Comparison of ENCODE assay signal across 25 cellular contexts in genomic region chr1:233111731-233112130, GRCh38.
DNase-seq lines count a peak whose midpoint lies in the region; TF ChIP-seq lines count a peak whose summit lies in the region.
"Had no signal": no experiment of that assay in that cellular context is flagged by ENCODE, and none has a peak within 500 bp of the region (broad histone marks: within the 10 kb centered on the region; RNA-seq: fewer than 3 reads in every experiment).

No MANE protein-coding gene starts in this region.

- TF ChIP-seq CTCF in chondrocyte (IDR thresholded peaks at IDR 0.05) = no peak

- H3K36me3 ChIP-seq in ACC112 (ENCODE audit: insufficient read depth, low read length) (0 out of 2 replicates have a peak, but pooled peaks cover 4% of the 10 kb centered on the region), HUES6 (ENCODE audit: control insufficient read depth, insufficient read depth, low read length) (peaks cover 13% of the 10 kb centered on the region; the same call in 1 of the 2 replicates), mesendoderm (ENCODE audit: control insufficient read depth, insufficient read depth, low read length) (no peaks in the 10 kb centered on the region)
- H3K36me3 ChIP-seq: gastroesophageal sphincter, pancreas, upper lobe of left lung, WERI-Rb-1 had no signal

- H2BK5ac ChIP-seq in mesendoderm (ENCODE audit: low read length) = no peak overlapping the region

- H3K4ac ChIP-seq in mesendoderm (ENCODE audit: low read depth, low read length) = no peak overlapping the region

- peaks cover 52% of the 10 kb centered on the region for H3K4me1 Mint-ChIP-seq in chondrocyte (ENCODE audit: low read depth)
- H3K4me1 Mint-ChIP-seq: naive B cell had no signal

- H2AFZ ChIP-seq in ACC112 (ENCODE audit: low read length, unreplicated experiment) = no peak overlapping the region

- H3K79me1 ChIP-seq in mesendoderm (ENCODE audit: low read length) = no peaks in the 10 kb centered on the region

- no peak overlapping the region for H3K23ac ChIP-seq in mesendoderm (ENCODE audit: low read length)

- no peak for DNase-seq in chondrocyte (ENCODE audit: low spot score)
- no peak for DNase-seq in mesendoderm
- no peak for DNase-seq in DMS79 treated with DMSO at 0.1 percent for 48 hours (lab: John Stamatoyannopoulos, UW)
- no peak for DNase-seq in D341Med (ENCODE audit: low spot score)
- DNase-seq in cerebellar cortex (ENCODE audit: low spot score) = no peak
- DNase-seq in NCI-H2029 (lab: John Stamatoyannopoulos, UW) = no peak
- DNase-seq: activated CD4-positive, alpha-beta T cell treated with anti-CD3 and anti-CD28 coated beads, Interleukin-2, amount 50 U/mL, for 4 hours; activated CD8-positive, alpha-beta memory T cell treated with anti-CD3 and anti-CD28 coated beads, Interleukin-2, amount 50 U/mL, for 48 hours; activated naive CD8-positive, alpha-beta T cell treated with anti-CD3 and anti-CD28 coated beads, Interleukin-2, amount 10 ng/mL, durations not matched to agents 7 days and 5 days; DMS 273 treated with DMSO at 0.1 percent for 48 hours; effector memory CD4-positive, alpha-beta T cell; naive B cell; NCI-H1417; NCI-H2171; NCI-H524 treated with DMSO at 0.1 percent for 48 hours; pancreas; right cardiac atrium; stimulated activated CD4-positive, alpha-beta T cell treated with anti-CD3 and anti-CD28 coated beads, Interleukin-12 subunit alpha, Interleukin-12 subunit beta, amount 100 ng/mL, for 4 hours; stimulated activated naive CD8-positive, alpha-beta T cell treated with anti-CD3 and anti-CD28 coated beads, Interleukin-15, amount 100 ng/mL, for 72 hours; WERI-Rb-1 had no signal

- H3K27ac ChIP-seq in ACC112 (ENCODE audit: low read depth, low read length) (peak overlapping the region; percentile 98), HUES6 (ENCODE audit: low read depth, low read length) (peak overlapping the region; percentile 97), mesendoderm (ENCODE audit: low read depth, low read length) (peak overlapping the region; percentile 42)
- H3K27ac ChIP-seq: C4-2B, WERI-Rb-1 had no signal

- no peak overlapping the region for H4K5ac ChIP-seq in mesendoderm (ENCODE audit: low read length)

- no CpG with 5 or more reads among the region's 2 CpGs for WGBS in mesendoderm (ENCODE audit: extremely low coverage, insufficient coverage, low lambda C conversion rate)

- H2BK15ac ChIP-seq in mesendoderm (replicated peaks; ENCODE audit: low read depth) = no peak overlapping the region

- peak overlapping the region; percentile 13; the same call in 1 of the 2 replicates for H3K4me3 ChIP-seq in ACC112 (ENCODE audit: low read depth, low read length)
- no peak overlapping the region for H3K4me3 ChIP-seq in HUES6 (ENCODE audit: low read depth, low read length)
- H3K4me3 ChIP-seq in mesendoderm (ENCODE audit: low read length) = no peak overlapping the region
- H3K4me3 ChIP-seq: gastroesophageal sphincter, pancreas, upper lobe of left lung had no signal

- H3K9me3 Mint-ChIP-seq in chondrocyte (ENCODE audit: low read depth) = no peaks in the 10 kb centered on the region
- H3K9me3 Mint-ChIP-seq: activated naive CD8-positive, alpha-beta T cell treated with anti-CD3 and anti-CD28 coated beads, Interleukin-2, amount 10 ng/mL, durations not matched to agents 7 days and 5 days; stimulated activated naive CD8-positive, alpha-beta T cell treated with anti-CD3 and anti-CD28 coated beads, Interleukin-15, amount 100 ng/mL, for 72 hours had no signal

- H3K27me3 ChIP-seq in ACC112 (ENCODE audit: insufficient read depth, low read length) (no peaks in the 10 kb centered on the region), HUES6 (ENCODE audit: control insufficient read depth, insufficient read depth, low read length) (no peaks in the 10 kb centered on the region), mesendoderm (ENCODE audit: insufficient read depth, low read length, poor library complexity) (no peaks in the 10 kb centered on the region)
- H3K27me3 ChIP-seq: gastroesophageal sphincter, pancreas, upper lobe of left lung had no signal

- H3K36me3 Mint-ChIP-seq in chondrocyte (ENCODE audit: low read depth) = peaks cover 2% of the 10 kb centered on the region

- H3K4me3 Mint-ChIP-seq in chondrocyte (ENCODE audit: unreplicated experiment) = no peak overlapping the region
- H3K4me3 Mint-ChIP-seq: activated naive CD8-positive, alpha-beta T cell treated with anti-CD3 and anti-CD28 coated beads, Interleukin-2, amount 10 ng/mL, durations not matched to agents 7 days and 5 days; naive B cell; stimulated activated naive CD8-positive, alpha-beta T cell treated with anti-CD3 and anti-CD28 coated beads, Interleukin-15, amount 100 ng/mL, for 72 hours had no signal

- no peak overlapping the region for H2AK5ac ChIP-seq in mesendoderm (ENCODE audit: low read length)

- H3K79me2 ChIP-seq in ACC112 (ENCODE audit: control insufficient read depth, insufficient read depth, low read length, unreplicated experiment) (no peaks in the 10 kb centered on the region), mesendoderm (ENCODE audit: control insufficient read depth, insufficient read depth, low read length) (no peaks in the 10 kb centered on the region)

- H3K18ac ChIP-seq in mesendoderm (ENCODE audit: low read length) = peak overlapping the region; percentile 71

- no peak overlapping the region for H3K4me2 ChIP-seq in mesendoderm (ENCODE audit: low read length)

- H3K9me3 ChIP-seq in HUES6 (ENCODE audit: control insufficient read depth, insufficient read depth, low read depth, low read length) = no peaks in the 10 kb centered on the region
- H3K9me3 ChIP-seq: gastroesophageal sphincter, pancreas, upper lobe of left lung had no signal

- H4K8ac ChIP-seq in mesendoderm (ENCODE audit: low read depth, low read length) = no peak overlapping the region

- H3K27ac Mint-ChIP-seq in chondrocyte (ENCODE audit: unreplicated experiment) = peak overlapping the region; percentile 46
- H3K27ac Mint-ChIP-seq: activated naive CD8-positive, alpha-beta T cell treated with anti-CD3 and anti-CD28 coated beads, Interleukin-2, amount 10 ng/mL, durations not matched to agents 7 days and 5 days; stimulated activated naive CD8-positive, alpha-beta T cell treated with anti-CD3 and anti-CD28 coated beads, Interleukin-15, amount 100 ng/mL, for 72 hours had no signal

- no peaks in the 10 kb centered on the region for H3K27me3 Mint-ChIP-seq in chondrocyte (ENCODE audit: low read depth)
- H3K27me3 Mint-ChIP-seq: activated naive CD8-positive, alpha-beta T cell treated with anti-CD3 and anti-CD28 coated beads, Interleukin-2, amount 10 ng/mL, durations not matched to agents 7 days and 5 days; naive B cell; stimulated activated naive CD8-positive, alpha-beta T cell treated with anti-CD3 and anti-CD28 coated beads, Interleukin-15, amount 100 ng/mL, for 72 hours had no signal

- no peak overlapping the region for H3K56ac ChIP-seq in mesendoderm (ENCODE audit: low read length)

- H3K9ac ChIP-seq in HUES6 (ENCODE audit: low read length) (no peak overlapping the region), mesendoderm (ENCODE audit: low read length) (no peak overlapping the region)

- no peak overlapping the region for H2BK120ac ChIP-seq in mesendoderm (ENCODE audit: low read depth, low read length)

- H3K4me1 ChIP-seq in ACC112 (ENCODE audit: control insufficient read depth, insufficient read depth, low read length, unreplicated experiment) (peaks cover 57% of the 10 kb centered on the region), HUES6 (ENCODE audit: control insufficient read depth, insufficient read depth, low read length) (peaks cover 58% of the 10 kb centered on the region), mesendoderm (ENCODE audit: control insufficient read depth, low read depth, low read length) (peaks cover 13% of the 10 kb centered on the region)
- H3K4me1 ChIP-seq: pancreas had no signal

Comparison
In these comparisons a context has a peak if more than half of its experiments do, and no peak if none do; other contexts are left out.
1. H3K27ac ChIP-seq: peak in every context shown above with its lines; median percentile 98 in ACC112; 97 in HUES6; 42 in mesendoderm.